ENCODE assay signal across 31 cellular contexts in the genomic region with DNA sequence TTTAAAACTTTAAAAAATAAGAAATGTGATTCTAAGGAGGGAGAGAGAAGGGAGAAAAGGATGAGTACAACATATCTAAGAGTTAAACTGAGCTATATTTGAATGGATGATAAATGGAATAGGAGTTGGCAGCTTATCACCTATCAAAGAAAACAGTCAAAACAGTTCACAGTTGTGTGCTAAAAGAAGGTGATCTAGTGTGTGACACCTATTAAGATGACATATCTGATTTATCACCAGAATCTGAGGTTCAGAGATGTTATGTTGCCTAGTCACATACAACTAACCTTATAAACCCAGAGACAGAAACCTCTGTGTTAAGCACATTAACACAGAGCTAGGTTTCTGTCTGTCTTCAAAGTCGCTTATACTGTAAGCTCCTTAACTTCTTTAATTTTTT. TPM values are rescaled to one million over a fixed set of nuclear protein-coding genes. Genes with fewer than 3 reads are reported as not detected.
A peak's percentile ranks its signal among the peaks of the same experiment; 100 is the strongest.
DNase-seq lines count a peak whose midpoint lies in the region; ATAC-seq, FAIRE-seq and TF ChIP-seq lines count a peak whose summit lies in the region.
"Had no signal": no experiment of that assay in that cellular context is flagged by ENCODE, and none has a peak within 500 bp of the region (broad histone marks: within the 10 kb centered on the region; RNA-seq: fewer than 3 reads in every experiment).

No MANE protein-coding gene starts in this region.

- no peak for DNase-seq in DND-41
- no peak for DNase-seq in HEK293T (ENCODE audit: extremely low spot score)
- DNase-seq in keratinocyte (ENCODE audit: low read depth, low spot score): no peak
- no peak for DNase-seq in NCI-H510A (lab: John Stamatoyannopoulos, UW)
- DNase-seq in Calu3: no peak
- no peak for DNase-seq in activated CD4-positive, alpha-beta T cell treated with anti-CD3 and anti-CD28 coated beads, Interleukin-2, amount 50 U/mL, for 4 hours
- DNase-seq: activated CD4-positive, alpha-beta T cell treated with anti-CD3 and anti-CD28 coated beads for 4 hours; activated naive CD4-positive, alpha-beta T cell; activated T-cell treated with anti-CD3 and anti-CD28 coated beads, Interleukin-2, amount 50 U/mL, for 4 hours; amygdala; effector CD8-positive, alpha-beta T cell; foreskin fibroblast; heart right ventricle; left cardiac atrium; NCI-H1048; NCI-H1694 treated with DMSO at 0.1 percent for 48 hours; NCI-H524; NK-92 treated with Interleukin-12 subunit alpha and Interleukin-12 subunit beta, amount 100 ng/mL, for 24 hours; Peyer's patch; posterior cingulate gyrus; stimulated activated naive CD4-positive, alpha-beta T cell had no signal

- POLR2A ChIA-PET in HEK293T (lab: Yijun Ruan, JAX): interaction anchor here (1.3 kb wide), 1 partner anchor 100 kb away, joined by 4 read pairs; no protein-coding TSS in a partner anchor

- TF ChIP-seq CTCF in DND-41 (IDR thresholded peaks at IDR 0.05; ENCODE audit: borderline replicate concordance, extremely low read depth, low read length, poor library complexity, severe bottlenecking) (no peak), SU-DHL-6 (IDR thresholded peaks at IDR 0.05; ENCODE audit: insufficient read depth, low read length, poor library complexity, severe bottlenecking) (no peak), keratinocyte (optimal IDR thresholded peaks at IDR 0.05 in 1 of 3, IDR thresholded peaks at IDR 0.05 in 1 of 3, conservative IDR thresholded peaks at IDR 0.05 in 1 of 3; ENCODE audit: extremely low read depth in 1 of 3, insufficient read depth in 2 of 3, low read length in 3 of 3) (no peak), Calu3 (IDR thresholded peaks at IDR 0.05; ENCODE audit: unreplicated experiment) (no peak)

- H3K9me3 ChIP-seq in DND-41 (ENCODE audit: insufficient read depth, low read length, severe bottlenecking) (no peaks in the 10 kb centered on the region), SU-DHL-6 (ENCODE audit: insufficient read depth, low read length) (no peaks in the 10 kb centered on the region), keratinocyte (ENCODE audit: control insufficient read depth, low read depth, low read length) (no peaks in the 10 kb centered on the region)
- H3K9me3 ChIP-seq: breast epithelium, heart right ventricle, Peyer's patch had no signal

- H2AFZ ChIP-seq in DND-41 (ENCODE audit: low read depth, low read length) (no peak overlapping the region), SU-DHL-6 (ENCODE audit: low read depth, low read length, severe bottlenecking) (no peak overlapping the region), keratinocyte (ENCODE audit: control insufficient read depth, low read length) (no peak overlapping the region)

- H3K36me3 ChIP-seq in DND-41 (ENCODE audit: insufficient read depth, low read length) (peaks cover 22% of the 10 kb centered on the region), SU-DHL-6 (ENCODE audit: low read length) (peaks cover 10% of the 10 kb centered on the region; the same call in 1 of the 2 replicates), keratinocyte (ENCODE audit: control insufficient read depth in 2 of 2, extremely low read depth in 1 of 2, insufficient read depth in 2 of 2, low read length in 2 of 2) (peaks cover 5 to 24% of the 10 kb centered on the region in 2 experiments)
- H3K36me3 ChIP-seq: breast epithelium, Peyer's patch had no signal

- CTCF ChIA-PET in HEK293T (lab: Yijun Ruan, JAX) (interaction anchor here (0.6 to 1.7 kb wide), 2 partner anchors 9 to 37 kb away, joined by 4 to 8 read pairs; no protein-coding TSS in a partner anchor), Calu3 (lab: Charles Lee) (interaction anchor here (0.6 to 1.5 kb wide), 4 partner anchors 12 to 111 kb away, joined by 4 to 6 read pairs (median 5); no protein-coding TSS in a partner anchor)

- H3K9ac ChIP-seq in DND-41 (ENCODE audit: low read depth, low read length) (no peak overlapping the region), SU-DHL-6 (ENCODE audit: low read length) (no peak overlapping the region), keratinocyte (ENCODE audit: control insufficient read depth, extremely low read depth, insufficient read depth, low read length) (no peak overlapping the region)

- no peaks in the 10 kb centered on the region for H3K9me1 ChIP-seq in keratinocyte (ENCODE audit: control insufficient read depth, extremely low read depth, insufficient read depth, low read length)

- H4K20me1 ChIP-seq in DND-41 (ENCODE audit: insufficient read depth, low read length): peaks cover 32% of the 10 kb centered on the region; the same call in 1 of the 2 replicates
- peaks cover 7% of the 10 kb centered on the region; the same call in 1 of the 2 replicates for H4K20me1 ChIP-seq in SU-DHL-6 (ENCODE audit: low read depth, low read length)
- peaks cover 9% of the 10 kb centered on the region for H4K20me1 ChIP-seq in keratinocyte (ENCODE audit: control insufficient read depth, extremely low read depth, insufficient read depth, low read length)

- peaks cover 4% of the 10 kb centered on the region; the same call in 1 of the 2 replicates for H3F3A ChIP-seq in SU-DHL-6 (ENCODE audit: insufficient read depth)

- FAIRE-seq in keratinocyte (lab: Jason Lieb, UNC): no peak
- FAIRE-seq: colon, urothelium cell line had no signal

- H3K4me2 ChIP-seq in DND-41 (ENCODE audit: insufficient read depth, low read length): peak overlapping the region; percentile 83; the same call in 1 of the 2 replicates
- peak overlapping the region; percentile 11 for H3K4me2 ChIP-seq in SU-DHL-6 (ENCODE audit: low read depth, low read length, poor library complexity, severe bottlenecking)
- peak overlapping the region; percentile 84 for H3K4me2 ChIP-seq in keratinocyte (ENCODE audit: control insufficient read depth, extremely low read depth, insufficient read depth, low read depth, low read length)

- H3K4me3 ChIP-seq in DND-41 (ENCODE audit: low read depth in 1 of 2, low read length in 2 of 2) (no peak overlapping the region), SU-DHL-6 (ENCODE audit: insufficient read depth, low read length, poor library complexity, severe bottlenecking) (no peak overlapping the region), keratinocyte (ENCODE audit: control insufficient read depth in 2 of 3, extremely low read depth in 1 of 3, insufficient read depth in 2 of 3, low read depth in 1 of 3, low read length in 3 of 3) (no peak overlapping the region)
- H3K4me3 ChIP-seq: breast epithelium, Peyer's patch, SJSA1 had no signal

- H3K27ac Mint-ChIP-seq in Calu3 (ENCODE audit: unreplicated experiment): no peak overlapping the region
- H3K27ac Mint-ChIP-seq: CD14-positive monocyte; memory B cell; T-helper 1 cell treated with Interleukin-12 subunit alpha and Interleukin-12 subunit beta and Interleukin-4 antibody, amounts not matched to agents 30 μg/mL and 1 μg/mL, for 36 hours had no signal

- H3K79me2 ChIP-seq in DND-41 (ENCODE audit: insufficient read depth, low read length): peaks cover 74% of the 10 kb centered on the region
- H3K79me2 ChIP-seq in SU-DHL-6 (ENCODE audit: insufficient read depth, low read length): peaks cover 73% of the 10 kb centered on the region
- peaks cover 71% of the 10 kb centered on the region for H3K79me2 ChIP-seq in keratinocyte (ENCODE audit: control insufficient read depth, insufficient read depth, low read length)

- no peaks in the 10 kb centered on the region for H3K27me3 Mint-ChIP-seq in Calu3 (ENCODE audit: unreplicated experiment)
- H3K27me3 Mint-ChIP-seq: memory B cell had no signal

- H3K9me3 Mint-ChIP-seq in Calu3 (ENCODE audit: low read depth, unreplicated experiment): no peaks in the 10 kb centered on the region
- H3K9me3 Mint-ChIP-seq: activated T-cell treated with anti-CD3 and anti-CD28 coated beads, Interleukin-2, amount 50 U/mL, for 4 hours; memory B cell; T-helper 1 cell treated with Interleukin-12 subunit alpha and Interleukin-12 subunit beta and Interleukin-4 antibody, amounts not matched to agents 30 μg/mL and 1 μg/mL, for 36 hours had no signal

- BruUV-seq in Calu3 (replicated peaks; lab: Mats Ljungman, UMichigan): no TSS peak

- H3K27me3 ChIP-seq in DND-41 (ENCODE audit: insufficient read depth, low read length, poor library complexity) (no peaks in the 10 kb centered on the region), SU-DHL-6 (ENCODE audit: low read length) (no peaks in the 10 kb centered on the region), keratinocyte (ENCODE audit: control insufficient read depth, extremely low read depth, insufficient read depth, low read length) (no peaks in the 10 kb centered on the region)
- H3K27me3 ChIP-seq: breast epithelium, heart right ventricle, Peyer's patch, SJSA1 had no signal

- no peak overlapping the region for H3K4me3 Mint-ChIP-seq in Calu3 (ENCODE audit: low read depth, unreplicated experiment)
- H3K4me3 Mint-ChIP-seq: memory B cell had no signal

- intact Hi-C loops in Calu3 (cut with micrococcal nuclease; ENCODE audit: unreplicated experiment): no loop called here

- peaks cover 42% of the 10 kb centered on the region for H3K4me1 Mint-ChIP-seq in Calu3 (ENCODE audit: low read depth, unreplicated experiment)

- peaks cover 61% of the 10 kb centered on the region for H3K36me3 Mint-ChIP-seq in Calu3 (ENCODE audit: insufficient read depth, unreplicated experiment)

- H3K27ac ChIP-seq in DND-41 (ENCODE audit: low read length) (no peak overlapping the region), SU-DHL-6 (ENCODE audit: low read depth, low read length) (no peak overlapping the region), keratinocyte (ENCODE audit: control insufficient read depth, insufficient read depth, low read length) (no peak overlapping the region)
- H3K27ac ChIP-seq: breast epithelium, epithelial cell of prostate, Peyer's patch, SJSA1 had no signal

- no peak for ATAC-seq in DND-41 (ENCODE audit: insufficient read depth, low read depth)
- ATAC-seq: activated T-cell treated with anti-CD3 and anti-CD28 coated beads, Interleukin-2, amount 50 U/mL, for 4 hours; heart right ventricle; left cardiac atrium; sciatic nerve had no signal

- dilution Hi-C loops in keratinocyte (cut with MboI; ENCODE audit: extremely low pct_ligation_motif_present, low sequenced_read_pairs): no loop called here

- H3K4me1 ChIP-seq in DND-41 (ENCODE audit: insufficient read depth, low read length): peaks cover 51% of the 10 kb centered on the region
- H3K4me1 ChIP-seq in keratinocyte (ENCODE audit: control insufficient read depth, extremely low read depth, insufficient read depth, low read length): peaks cover 31% of the 10 kb centered on the region
- H3K4me1 ChIP-seq: breast epithelium had no signal

- H3K9me2 ChIP-seq in SU-DHL-6 (replicated peaks; ENCODE audit: insufficient read depth, low read length): no peaks in the 10 kb centered on the region

RNA-seq across cellular contexts. Expression of a gene that starts 3.0 kb away (rescaled TPM):
- 55.9 to 103 TPM (median 85.5 TPM) in 3 replicates for polyA plus RNA-seq in keratinocyte
- 19.2 TPM for polyA plus RNA-seq in keratinocyte (2011; ENCODE audit: low read depth)
- polyA plus RNA-seq in keratinocyte (2011; cell fraction: cytosol; rRNA removed): 30.8 and 63.9 TPM in 2 replicates
- 61.4 and 85.2 TPM in 2 replicates for polyA plus RNA-seq in keratinocyte (2011; cell fraction: nucleus; rRNA removed)
- 31.5 and 54.5 TPM in 2 replicates for polyA plus RNA-seq in keratinocyte (2012; ENCODE audit: low replicate concordance)
- polyA minus RNA-seq in keratinocyte: 35.1 to 247 TPM (median 111 TPM) in 3 replicates
- 64.3 TPM for polyA minus RNA-seq in keratinocyte (2011; cell fraction: cytosol; rRNA and poly(A)+ RNA removed)
- polyA minus RNA-seq in keratinocyte (2011; cell fraction: nucleus; rRNA and poly(A)+ RNA removed): 121 and 234 TPM in 2 replicates
- 229 and 237 TPM in 2 replicates for total RNA-seq in Calu3 (2022)

Comparison
In these comparisons a context has a peak if more than half of its experiments do, and no peak if none do; other contexts are left out.
1. H3K4me2 ChIP-seq: peak in every context shown above with its lines; median percentile 84 in keratinocyte; 83 in DND-41; 11 in SU-DHL-6.